In the genomic region with DNA sequence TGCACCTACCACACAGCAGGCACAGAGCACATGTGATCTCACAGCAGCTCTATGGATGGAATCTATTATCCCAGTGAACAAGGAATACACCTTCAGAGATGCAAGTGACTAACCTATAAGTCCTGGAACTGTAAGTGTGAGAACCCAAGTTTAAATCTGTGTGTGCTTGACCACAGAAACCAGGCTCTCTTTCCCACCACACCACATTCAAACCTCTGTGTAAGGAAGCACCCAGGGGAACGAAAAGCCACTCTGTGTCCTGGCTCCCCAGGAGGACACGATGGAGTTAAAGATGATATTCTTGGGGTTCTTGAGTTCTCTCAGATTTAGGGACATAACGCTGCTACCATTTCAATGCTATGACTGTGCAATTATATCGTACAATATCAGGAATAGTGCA, we compare ENCODE assay signal across 23 cellular contexts. TPM values are rescaled to one million over a fixed set of nuclear protein-coding genes. Genes with fewer than 3 reads are reported as not detected.
DNase-seq lines count a peak whose midpoint lies in the region; ATAC-seq, FAIRE-seq and TF ChIP-seq lines count a peak whose summit lies in the region.
"Had no signal": no experiment of that assay in that cellular context is flagged by ENCODE, and none has a peak within 500 bp of the region (broad histone marks: within the 10 kb centered on the region; RNA-seq: fewer than 3 reads in every experiment).

No MANE protein-coding gene starts in this region.

- no peaks in the 10 kb centered on the region for H3K9me3 ChIP-seq in BLaER1
- 0 out of 2 replicates have a peak, but pooled peaks cover 4% of the 10 kb centered on the region for H3K9me3 ChIP-seq in DOHH2 (ENCODE audit: control insufficient read depth, insufficient read depth, low read length)

- peak overlapping the region in 5 of 6 donors; percentile 23 to 78 (median 24) for H3K27ac Mint-ChIP-seq in immature natural killer cell
- H3K27ac Mint-ChIP-seq: CD4-positive, CD25-positive, alpha-beta regulatory T cell; CD8-positive, alpha-beta memory T cell; HFFc6; IgD-negative memory B cell had no signal

- H3K4me1 ChIP-seq in BLaER1 (peaks cover 39% of the 10 kb centered on the region), DOHH2 (ENCODE audit: control insufficient read depth, low read length) (peaks cover 31% of the 10 kb centered on the region)

- H3K27ac ChIP-seq in BLaER1: peak overlapping the region; percentile 62; the same call in 1 of the 2 replicates
- peak overlapping the region; percentile 53 for H3K27ac ChIP-seq in DOHH2 (ENCODE audit: low read depth, low read length)
- H3K27ac ChIP-seq in coronary artery: no peak overlapping the region
- H3K27ac ChIP-seq in brain microvascular endothelial cell: no peak overlapping the region

- no peak for DNase-seq in GM19239 (ENCODE audit: insufficient read length, low spot score)
- DNase-seq in immature natural killer cell: no peak
- no peak for DNase-seq in globus pallidus (ENCODE audit: low spot score)
- DNase-seq in coronary artery (ENCODE audit: low spot score): no peak
- DNase-seq in brain microvascular endothelial cell: no peak
- DNase-seq: 8988T; C1 segment of cervical spinal cord; CD4-positive, CD25-positive, alpha-beta regulatory T cell; CD8-positive, alpha-beta memory T cell; COR-L47; GF-D8; GOT3; H7; HFFc6; KG1 had no signal

- TF ChIP-seq CTCF in DOHH2 (IDR thresholded peaks at IDR 0.05; ENCODE audit: low read depth, low read length, poor library complexity, severe bottlenecking): no peak
- no peak for TF ChIP-seq CTCF in coronary artery (IDR thresholded peaks at IDR 0.05)
- TF ChIP-seq CTCF in brain microvascular endothelial cell (IDR thresholded peaks at IDR 0.05; ENCODE audit: low read depth, low read length, missing control alignments): no peak

- no peak for ATAC-seq in HG02642 (IDR thresholded peaks at IDR 0.05; ENCODE audit: poor library complexity, unreplicated experiment)
- ATAC-seq: HCT116, HepG2 had no signal

- no peaks in the 10 kb centered on the region for H4K20me1 ChIP-seq in BLaER1
- H4K20me1 ChIP-seq in DOHH2 (ENCODE audit: control insufficient read depth, insufficient read depth, low read depth, low read length): no peaks in the 10 kb centered on the region

- in situ Hi-C loops in brain microvascular endothelial cell (cut with HindIII; ENCODE audit: low pct_ligation_motif_present, low sequenced_read_pairs): no loop called here

- H3K27me3 ChIP-seq in BLaER1: no peaks in the 10 kb centered on the region
- H3K27me3 ChIP-seq in DOHH2 (ENCODE audit: control insufficient read depth, low read length): no peaks in the 10 kb centered on the region
- no peaks in the 10 kb centered on the region for H3K27me3 ChIP-seq in brain microvascular endothelial cell (replicated peaks)

- H3K4me3 Mint-ChIP-seq in immature natural killer cell: no peak overlapping the region
- H3K4me3 Mint-ChIP-seq: CD4-positive, CD25-positive, alpha-beta regulatory T cell; CD8-positive, alpha-beta memory T cell; HFFc6 had no signal

- no peaks in the 10 kb centered on the region for H3K9me3 Mint-ChIP-seq in immature natural killer cell
- H3K9me3 Mint-ChIP-seq: IgD-negative memory B cell had no signal

- H3K79me2 ChIP-seq in DOHH2 (ENCODE audit: control insufficient read depth, low read length): no peaks in the 10 kb centered on the region

- peaks cover 8% of the 10 kb centered on the region; the same call in 1 of the 2 replicates for H3K36me3 ChIP-seq in BLaER1
- H3K36me3 ChIP-seq in DOHH2 (ENCODE audit: control insufficient read depth, low read length): peaks cover 8% of the 10 kb centered on the region
- H3K36me3 ChIP-seq in brain microvascular endothelial cell (replicated peaks): no peaks in the 10 kb centered on the region

- no peaks in the 10 kb centered on the region for H3F3A ChIP-seq in DOHH2 (ENCODE audit: control insufficient read depth, insufficient read depth)

- no peak overlapping the region for H3K9ac ChIP-seq in BLaER1

- H3K4me1 Mint-ChIP-seq in immature natural killer cell: peaks cover 49 to 52% of the 10 kb centered on the region in 2 donors

- H3K27me3 Mint-ChIP-seq in immature natural killer cell (ENCODE audit: low read depth in 3 of 3): peaks cover 0 to 2% (median 0%) of the 10 kb centered on the region in 3 donors
- H3K27me3 Mint-ChIP-seq: CD4-positive, CD25-positive, alpha-beta regulatory T cell; CD8-positive, alpha-beta memory T cell had no signal

- no peaks in the 10 kb centered on the region for H3K9me2 ChIP-seq in DOHH2 (replicated peaks; ENCODE audit: control insufficient read depth, low read length)

- H3K4me3 ChIP-seq in BLaER1 (no peak overlapping the region), DOHH2 (ENCODE audit: low read length) (peak overlapping the region; percentile 58), coronary artery (no peak overlapping the region), brain microvascular endothelial cell (ENCODE audit: low read depth, low read length) (no peak overlapping the region)

- H3K36me3 Mint-ChIP-seq in immature natural killer cell: peaks cover 0 to 8% (median 5%) of the 10 kb centered on the region in 3 donors
- H3K36me3 Mint-ChIP-seq: CD4-positive, CD25-positive, alpha-beta regulatory T cell; CD8-positive, alpha-beta memory T cell; IgD-negative memory B cell had no signal

- peak; percentile 71 for FAIRE-seq in GM19239 (lab: Jason Lieb, UNC)
- FAIRE-seq: GM12892, HepG2 had no signal

- H3K4me2 ChIP-seq in BLaER1: peak overlapping the region; percentile 67
- peak overlapping the region; percentile 66 for H3K4me2 ChIP-seq in DOHH2 (ENCODE audit: low read length)

RNA-seq across cellular contexts. Expression of gene TTR, which starts 38.9 kb away (rescaled TPM):
- not detected for polyA plus RNA-seq in immature natural killer cell
- polyA plus RNA-seq: AG04450; CD4-positive, CD25-positive, alpha-beta regulatory T cell; CD8-positive, alpha-beta memory T cell; IgD-negative memory B cell had no signal

RNA-seq across cellular contexts. Expression of gene B4GALT6, which starts 53.8 kb away (rescaled TPM):
- polyA plus RNA-seq in immature natural killer cell: 1 to 10 TPM in 2 of 3 donors, under 1 TPM in 1; 0.83 to 3.2 (median 1.5) TPM
- polyA plus RNA-seq: CD4-positive, CD25-positive, alpha-beta regulatory T cell; IgD-negative memory B cell had no signal

Comparison
In these comparisons a context has a peak if more than half of its experiments do, and no peak if none do; other contexts are left out.
1. H3K27ac ChIP-seq: peak in BLaER1 (single experiment) and DOHH2 (single experiment); none in coronary artery (0 of 2) and brain microvascular endothelial cell (single experiment).